Comparison of ENCODE assay signal across 21 cellular contexts in genomic region chr10:12637649-12638048, GRCh38.
A peak's percentile ranks its signal among the peaks of the same experiment; 100 is the strongest.
DNase-seq lines count a peak whose midpoint lies in the region; FAIRE-seq and TF ChIP-seq lines count a peak whose summit lies in the region.
"Had no signal": no experiment of that assay in that cellular context is flagged by ENCODE, and none has a peak within 500 bp of the region (broad histone marks: within the 10 kb centered on the region; RNA-seq: fewer than 3 reads in every experiment).

No MANE protein-coding gene starts in this region.

- WGBS in neuronal stem cell (ENCODE audit: extremely low coverage in 2 of 2, insufficient read length in 2 of 2, insufficient replicate concordance in 1 of 2), 2 donors: no CpG with 5 or more reads among the region's 8 CpGs

- no peak for FAIRE-seq in kidney (lab: Jason Lieb, UNC)
- FAIRE-seq: D721Med, pancreas had no signal

- peak overlapping the region in 10 of 11 experiments; percentile 12 to 59 (median 38); a peak in 15 of 22 replicates for H3K4me2 ChIP-seq in BLaER1 treated with 17β-estradiol and CSF1 and Interleukin-3, amounts not matched to agents 10 nM and 100 nM
- H3K4me2 ChIP-seq in KMS-11: peak overlapping the region; percentile 49; the same call in 1 of the 2 replicates
- no peak overlapping the region for H3K4me2 ChIP-seq in neuronal stem cell (ENCODE audit: insufficient read depth, low read length, poor library complexity, severe bottlenecking)
- H3K4me2 ChIP-seq: smooth muscle cell had no signal

- no peak overlapping the region for H2AK5ac ChIP-seq in neuronal stem cell (ENCODE audit: low read depth, low read length)

- no peak overlapping the region for H2BK12ac ChIP-seq in neuronal stem cell (ENCODE audit: low read length)

- DNase-seq in neuronal stem cell (ENCODE audit: low spot score): no peak
- no peak for DNase-seq in stimulated activated CD4-positive, alpha-beta T cell treated with anti-CD3 and anti-CD28 coated beads, Interleukin-2, amount 100 ng/mL, for 48 hours
- no peak for DNase-seq in activated naive CD4-positive, alpha-beta T cell treated with Interleukin-2 at 50 U/mL for 16 hours
- no peak for DNase-seq in kidney
- DNase-seq in NCI-H2081 treated with DMSO at 0.1 percent for 48 hours (lab: John Stamatoyannopoulos, UW): no peak
- DNase-seq: activated gamma-delta T cell treated with Interleukin-2 at 50 U/mL for 16 hours; brain microvascular endothelial cell; effector memory CD4-positive, alpha-beta T cell; GOT3; NCI-H1048; NCI-H1930; nephron progenitor cell had no signal

- H3K79me1 ChIP-seq in neuronal stem cell (ENCODE audit: low read depth, low read length): no peaks in the 10 kb centered on the region

- H3K14ac ChIP-seq in neuronal stem cell (ENCODE audit: low read length): no peak overlapping the region

- no peak overlapping the region for H3K4me3 ChIP-seq in BLaER1 treated with 17β-estradiol and CSF1 and Interleukin-3, amounts not matched to agents 10 nM and 100 nM
- H3K4me3 ChIP-seq in KMS-11 (IDR thresholded peaks at IDR 0.05; ENCODE audit: insufficient read depth, low read depth, low read length) (no peak overlapping the region), neuronal stem cell (ENCODE audit: low read length in 2 of 2) (no peak overlapping the region), kidney (ENCODE audit: low read length in 2 of 2) (no peak overlapping the region)
- H3K4me3 ChIP-seq: lung, mucosa of descending colon, pancreas, smooth muscle cell had no signal

- no peak overlapping the region for H2BK5ac ChIP-seq in neuronal stem cell (ENCODE audit: low read length)

- TF ChIP-seq CTCF in KMS-11 (conservative IDR thresholded peaks at IDR 0.05; ENCODE audit: low read depth, low read length) (no peak), kidney (IDR thresholded peaks at IDR 0.05; ENCODE audit: borderline replicate concordance, extremely low read depth, insufficient read depth) (no peak)

- H3K4ac ChIP-seq in neuronal stem cell (ENCODE audit: low read length): no peak overlapping the region

- H4K8ac ChIP-seq in neuronal stem cell (ENCODE audit: low read depth, low read length): no peak overlapping the region

- peaks cover 0 to 39% (median 24%) of the 10 kb centered on the region in 10 experiments; a peak in 16 of 20 replicates for H3K4me1 ChIP-seq in BLaER1 treated with 17β-estradiol and CSF1 and Interleukin-3, amounts not matched to agents 10 nM and 100 nM
- H3K4me1 ChIP-seq in KMS-11 (ENCODE audit: low read depth, poor library complexity, severe bottlenecking) (peaks cover 14% of the 10 kb centered on the region), neuronal stem cell (ENCODE audit: control insufficient read depth in 2 of 2, insufficient read depth in 1 of 2, low read depth in 1 of 2, low read length in 2 of 2) (peaks cover 0 to 16% of the 10 kb centered on the region in 2 donors), kidney (ENCODE audit: control insufficient read depth in 1 of 2, insufficient read depth in 1 of 2, low read depth in 1 of 2, low read length in 2 of 2) (no peaks in the 10 kb centered on the region)

- H3K27me3 ChIP-seq in BLaER1 treated with 17β-estradiol and CSF1 and Interleukin-3, amounts not matched to agents 10 nM and 100 nM: no peaks in the 10 kb centered on the region
- no peaks in the 10 kb centered on the region for H3K27me3 ChIP-seq in KMS-11 (ENCODE audit: insufficient read depth, low read depth)
- no peaks in the 10 kb centered on the region for H3K27me3 ChIP-seq in neuronal stem cell (ENCODE audit: control insufficient read depth in 3 of 3, insufficient read depth in 3 of 3, low read depth in 1 of 3, low read length in 3 of 3)
- H3K27me3 ChIP-seq: brain microvascular endothelial cell, pancreas had no signal

- H3K9me3 ChIP-seq in BLaER1 treated with 17β-estradiol and CSF1 and Interleukin-3, amounts not matched to agents 10 nM and 100 nM (replicated peaks in 1 of 11): no peaks in the 10 kb centered on the region
- H3K9me3 ChIP-seq in neuronal stem cell (replicated peaks in 1 of 2; ENCODE audit: control insufficient read depth in 2 of 2, insufficient read depth in 1 of 2, low read depth in 1 of 2, low read length in 2 of 2) (no peaks in the 10 kb centered on the region), kidney (ENCODE audit: control insufficient read depth in 1 of 2, low read length in 2 of 2) (no peaks in the 10 kb centered on the region)
- H3K9me3 ChIP-seq: mucosa of descending colon, pancreas had no signal

- no peak overlapping the region for H4K91ac ChIP-seq in neuronal stem cell (ENCODE audit: low read depth, low read length, poor library complexity)

- no peak overlapping the region for H3K9ac ChIP-seq in BLaER1 treated with 17β-estradiol and CSF1 and Interleukin-3, amounts not matched to agents 10 nM and 100 nM
- H3K9ac ChIP-seq in KMS-11 (no peak overlapping the region), neuronal stem cell (ENCODE audit: low read depth, low read length, poor library complexity) (no peak overlapping the region), kidney (ENCODE audit: low read length in 2 of 2) (no peak overlapping the region)

- intact Hi-C loops in kidney (cut with DNase I): no loop called here

- H3K23ac ChIP-seq in neuronal stem cell (ENCODE audit: low read depth, low read length, poor library complexity): no peak overlapping the region

- no peak overlapping the region for H2AFZ ChIP-seq in KMS-11 (ENCODE audit: low read depth)
- no peak overlapping the region for H2AFZ ChIP-seq in neuronal stem cell (ENCODE audit: low read length)

- peaks cover 0 to 17% (median 0%) of the 10 kb centered on the region in 11 experiments; a peak in 8 of 22 replicates for H4K20me1 ChIP-seq in BLaER1 treated with 17β-estradiol and CSF1 and Interleukin-3, amounts not matched to agents 10 nM and 100 nM
- H4K20me1 ChIP-seq in KMS-11 (ENCODE audit: insufficient read depth): no peaks in the 10 kb centered on the region

- H3K18ac ChIP-seq in neuronal stem cell (ENCODE audit: low read length): peak overlapping the region; percentile 49

- no peak overlapping the region for H3K27ac ChIP-seq in BLaER1 treated with 17β-estradiol and CSF1 and Interleukin-3, amounts not matched to agents 10 nM and 100 nM
- H3K27ac ChIP-seq in KMS-11 (no peak overlapping the region), angular gyrus (ENCODE audit: low read depth, low read length) (peak overlapping the region; percentile 24), neuronal stem cell (replicated peaks; ENCODE audit: low read length) (no peak overlapping the region), kidney (ENCODE audit: low read depth in 2 of 2, low read length in 2 of 2) (no peak overlapping the region)
- H3K27ac ChIP-seq: brain microvascular endothelial cell, pancreas, RWPE1 had no signal

- H2BK15ac ChIP-seq in neuronal stem cell (ENCODE audit: low read length): no peak overlapping the region

- H3K79me2 ChIP-seq in KMS-11 (ENCODE audit: insufficient read depth, low read depth): no peaks in the 10 kb centered on the region

- H3K36me3 ChIP-seq in BLaER1 treated with 17β-estradiol and CSF1 and Interleukin-3, amounts not matched to agents 10 nM and 100 nM: no peaks in the 10 kb centered on the region
- H3K36me3 ChIP-seq in KMS-11 (ENCODE audit: insufficient read depth) (no peaks in the 10 kb centered on the region), neuronal stem cell (replicated peaks in 1 of 2; ENCODE audit: control insufficient read depth in 2 of 2, insufficient read depth in 2 of 2, low read length in 2 of 2) (no peaks in the 10 kb centered on the region), kidney (ENCODE audit: control insufficient read depth in 1 of 2, insufficient read depth in 2 of 2, low read length in 2 of 2) (no peaks in the 10 kb centered on the region)
- H3K36me3 ChIP-seq: brain microvascular endothelial cell, pancreas had no signal

- H2BK120ac ChIP-seq in neuronal stem cell (ENCODE audit: low read depth, low read length): no peak overlapping the region
